ENCODE assay signal across 8 cellular contexts in genomic region chr22:28800308-28801041, GRCh38. TPM values are rescaled to one million over a fixed set of nuclear protein-coding genes. Genes with fewer than 3 reads are reported as not detected.
A peak's percentile ranks its signal among the peaks of the same experiment; 100 is the strongest.
DNase-seq lines count a peak whose midpoint lies in the region; ATAC-seq and TF ChIP-seq lines count a peak whose summit lies in the region.

TSS of gene XBP1 (minus strand) at chr22:28800569.

- H3K9me3 ChIP-seq in hepatocyte (ENCODE audit: low read depth) (no peaks in the 10 kb centered on the region), aorta (ENCODE audit: control insufficient read depth, low read length) (no peaks in the 10 kb centered on the region)

- no peaks in the 10 kb centered on the region for H3K9me2 ChIP-seq in hepatocyte (replicated peaks; ENCODE audit: insufficient read depth)

- H3K36me3 ChIP-seq in hepatocyte (replicated peaks; ENCODE audit: insufficient read depth, low read depth) = no peaks in the 10 kb centered on the region
- H3K36me3 ChIP-seq in aorta (ENCODE audit: control insufficient read depth in 1 of 2, insufficient read depth in 2 of 2, low read length in 1 of 2) = peaks cover 5% of the 10 kb centered on the region in 2 donors

- H3K27ac ChIP-seq in hepatocyte (peak within 1 kb of the TSS; percentile 100), aorta (ENCODE audit: low read depth in 1 of 2, low read length in 2 of 2) (peak within 1 kb of the TSS; percentile 97 to 100)

- intact Hi-C loops in aorta (cut with DNase I) = loop anchor here in 1 of 2 donors (2.0 kb wide), 1 partner anchor 28 kb away; the partner anchor contains the start of gene CCDC117

- H2AFZ ChIP-seq in hepatocyte = peak within 1 kb of the TSS; percentile 64

- peaks cover 63% of the 10 kb centered on the region for H3K79me2 ChIP-seq in hepatocyte

- peak within 1 kb of the TSS; percentile 82 for H3K4me2 ChIP-seq in hepatocyte

- H3K4me3 ChIP-seq in hepatocyte (peak within 1 kb of the TSS; percentile 80), aorta (ENCODE audit: low read length in 2 of 2) (peak within 1 kb of the TSS; percentile 83 to 91)

- peak; percentile 79 to 94 for DNase-seq in NCI-H1930 (lab: John Stamatoyannopoulos, UW)
- peak; percentile 85 for DNase-seq in T1000 (lab: John Stamatoyannopoulos, UW)
- peak; percentile 99 for DNase-seq in astrocyte of the hippocampus (ENCODE audit: low read depth, low spot score)
- DNase-seq in hepatocyte (ENCODE audit: low spot score) = peak; percentile 98
- DNase-seq in renal cortical epithelial cell (ENCODE audit: low read depth) = peak; percentile 79
- peak; percentile 97 to 98 for DNase-seq in aorta

- H4K20me1 ChIP-seq in hepatocyte (ENCODE audit: insufficient read depth, poor library complexity, severe bottlenecking) = peaks cover 33% of the 10 kb centered on the region

- 1% methylated on average over 59 of the region's 78 CpGs for WGBS in hepatocyte (ENCODE audit: low lambda C conversion rate, missing lambda C conversion rate)
- WGBS in aorta, 2 donors = 0% methylated on average over 62 to 78 of the region's 78 CpGs

- H3K27me3 ChIP-seq in hepatocyte = no peaks in the 10 kb centered on the region
- no peaks in the 10 kb centered on the region for H3K27me3 ChIP-seq in aorta (ENCODE audit: control insufficient read depth in 1 of 2, insufficient read depth in 2 of 2, low read length in 1 of 2)

- ATAC-seq in GM18502 (IDR thresholded peaks at IDR 0.05; ENCODE audit: poor library complexity, unreplicated experiment) (peak; percentile 83), HG02884 (IDR thresholded peaks at IDR 0.05; ENCODE audit: unreplicated experiment) (peak; percentile 80), aorta (ENCODE audit: low FRiP score) (peak; percentile 98)

- TF ChIP-seq CTCF in hepatocyte (IDR thresholded peaks at IDR 0.05; ENCODE audit: poor library complexity) = no peak

- H3K4me1 ChIP-seq in hepatocyte (ENCODE audit: insufficient read depth) (peaks cover 25% of the 10 kb centered on the region), aorta (ENCODE audit: control insufficient read depth in 1 of 2, insufficient read depth in 2 of 2, low read length in 2 of 2) (peaks cover 0 to 4% of the 10 kb centered on the region in 2 donors)

RNA-seq across cellular contexts. Expression of gene XBP1, which starts in this region (rescaled TPM):
- total RNA-seq in hepatocyte (376 and 397 TPM in 2 replicates), renal cortical epithelial cell (156 and 197 TPM in 2 replicates), aorta (100 to 1,000 TPM; 118 to 143 TPM)
- polyA plus RNA-seq in hepatocyte (330 and 351 TPM in 2 replicates), aorta (10 to 100 TPM; 49.3 to 73.5 TPM)

Comparison
In these comparisons a context has a peak if more than half of its experiments do, and no peak if none do; other contexts are left out.
1. Peak in every context shown above with its lines: DNase-seq, ATAC-seq, H3K4me3 ChIP-seq and H3K27ac ChIP-seq.